In the genomic region with DNA sequence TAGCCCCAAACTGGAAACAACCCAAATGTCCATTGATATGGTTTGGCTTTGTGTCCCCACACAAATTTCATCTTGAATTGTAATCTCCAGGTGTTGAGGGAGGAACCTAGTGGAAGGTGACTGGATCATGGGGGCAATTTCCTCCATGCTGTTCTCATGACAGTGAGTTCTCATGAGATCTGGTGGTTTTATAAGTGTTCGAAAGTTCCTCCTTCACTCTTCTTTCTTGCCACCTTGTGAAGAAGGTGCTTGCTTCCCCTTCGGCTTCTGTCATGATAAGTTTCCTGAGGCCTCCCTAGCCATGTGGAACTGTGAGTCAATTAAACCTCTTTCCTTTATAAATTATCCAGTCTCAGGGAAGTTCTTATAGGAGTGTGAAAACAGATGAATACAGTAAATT, we compare ENCODE assay signal across 20 cellular contexts.
"Had no signal": no experiment of that assay in that cellular context is flagged by ENCODE, and none has a peak within 500 bp of the region (broad histone marks: within the 10 kb centered on the region; RNA-seq: fewer than 3 reads in every experiment).

No MANE protein-coding gene starts in this region.

- H3K9me3 Mint-ChIP-seq: nephron progenitor cell had no signal

- H3K27me3 ChIP-seq: pancreas, uterus had no signal

- H3K27ac ChIP-seq: pancreas, uterus had no signal

- H3K36me3 ChIP-seq: pancreas, uterus had no signal

- H3K4me3 ChIP-seq: pancreas, uterus had no signal

- DNase-seq: activated CD4-positive, alpha-beta T cell treated with anti-CD3 and anti-CD28 coated beads for 36 hours; activated CD4-positive, alpha-beta T cell treated with anti-CD3 and anti-CD28 coated beads, Interleukin-2, amount 50 U/mL, for 4 hours; activated effector memory CD4-positive, alpha-beta T cell treated with anti-CD3 and anti-CD28 coated beads, Interleukin-2, amount 50 U/mL, for 16 hours; activated naive CD4-positive, alpha-beta T cell treated with anti-CD3 and anti-CD28 coated beads, Interleukin-2, amount 50 U/mL, for 16 hours; aorta; caudate nucleus; dermis blood vessel endothelial cell; effector CD8-positive, alpha-beta T cell; head of caudate nucleus; hypothalamus; left ventricle myocardium superior; nephron progenitor cell; pancreas; right cardiac atrium; stimulated activated CD4-positive, alpha-beta T cell treated with anti-CD3 and anti-CD28 coated beads, Interleukin-4, amount 100 ng/mL, for 24 hours; T-helper 9 cell; trophoblast cell; uterus had no signal

- H3K4me3 Mint-ChIP-seq: activated CD4-positive, alpha-beta T cell treated with anti-CD3 and anti-CD28 coated beads for 36 hours; nephron progenitor cell had no signal

- H3K9me3 ChIP-seq: pancreas, uterus had no signal

- H3K27me3 Mint-ChIP-seq: activated CD4-positive, alpha-beta T cell treated with anti-CD3 and anti-CD28 coated beads for 36 hours; brain had no signal

- H3K27ac Mint-ChIP-seq: activated CD4-positive, alpha-beta T cell treated with anti-CD3 and anti-CD28 coated beads for 36 hours; nephron progenitor cell had no signal

- ATAC-seq: esophagus mucosa, left ventricle myocardium superior, pancreas, right cardiac atrium had no signal
